1 cellular context compared by ENCODE assay signal in the genomic region with DNA sequence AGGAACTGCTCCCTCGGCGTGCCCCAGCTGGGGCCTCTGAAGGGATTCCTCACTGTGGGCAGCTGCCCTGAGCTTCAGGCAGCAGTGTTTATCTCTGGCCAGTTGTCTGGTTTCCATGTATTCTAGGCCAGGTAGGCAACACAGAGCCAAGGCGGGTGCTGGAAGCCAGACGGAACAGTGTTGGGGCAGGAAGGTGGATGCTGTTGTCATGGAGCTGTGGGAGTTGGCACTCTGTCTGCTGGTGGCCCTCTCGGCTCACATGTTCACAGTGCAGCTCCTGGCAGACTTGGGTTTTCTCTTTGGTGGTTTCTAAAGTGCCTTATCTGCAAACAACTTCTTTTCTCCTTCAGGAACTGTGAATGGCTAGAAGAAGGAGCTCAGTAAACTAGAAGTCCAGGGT.
TF ChIP-seq lines count a peak whose summit lies in the region.

No MANE protein-coding gene starts in this region.

TF ChIP-seq in IMR-90, 13 proteins besides CTCF, POLR2A, EP300 and RAD21:
- TF ChIP-seq CHD1 (IDR thresholded peaks at IDR 0.05; ENCODE audit: low read depth, low read length) (no peak), SMC3 (IDR thresholded peaks at IDR 0.05; ENCODE audit: low read depth, low read length) (no peak), MXI1 (IDR thresholded peaks at IDR 0.05; ENCODE audit: borderline replicate concordance, low read depth, low read length) (no peak), NFE2L2 (IDR thresholded peaks at IDR 0.05; ENCODE audit: low read depth, low read length) (no peak), MAZ (IDR thresholded peaks at IDR 0.05; ENCODE audit: borderline replicate concordance, low read depth, low read length) (no peak), RFX5 (IDR thresholded peaks at IDR 0.05; ENCODE audit: low read depth, low read length) (no peak), CEBPB (IDR thresholded peaks at IDR 0.05; ENCODE audit: low read depth, low read length) (no peak)
- TF ChIP-seq, protein P1, sequence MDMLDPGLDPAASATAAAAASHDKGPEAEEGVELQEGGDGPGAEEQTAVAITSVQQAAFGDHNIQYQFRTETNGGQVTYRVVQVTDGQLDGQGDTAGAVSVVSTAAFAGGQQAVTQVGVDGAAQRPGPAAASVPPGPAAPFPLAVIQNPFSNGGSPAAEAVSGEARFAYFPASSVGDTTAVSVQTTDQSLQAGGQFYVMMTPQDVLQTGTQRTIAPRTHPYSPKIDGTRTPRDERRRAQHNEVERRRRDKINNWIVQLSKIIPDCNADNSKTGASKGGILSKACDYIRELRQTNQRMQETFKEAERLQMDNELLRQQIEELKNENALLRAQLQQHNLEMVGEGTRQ (IDR thresholded peaks at IDR 0.05; ENCODE audit: low read depth, low read length) = no peak
